ENCODE assay signal across 8 cellular contexts in the genomic region with DNA sequence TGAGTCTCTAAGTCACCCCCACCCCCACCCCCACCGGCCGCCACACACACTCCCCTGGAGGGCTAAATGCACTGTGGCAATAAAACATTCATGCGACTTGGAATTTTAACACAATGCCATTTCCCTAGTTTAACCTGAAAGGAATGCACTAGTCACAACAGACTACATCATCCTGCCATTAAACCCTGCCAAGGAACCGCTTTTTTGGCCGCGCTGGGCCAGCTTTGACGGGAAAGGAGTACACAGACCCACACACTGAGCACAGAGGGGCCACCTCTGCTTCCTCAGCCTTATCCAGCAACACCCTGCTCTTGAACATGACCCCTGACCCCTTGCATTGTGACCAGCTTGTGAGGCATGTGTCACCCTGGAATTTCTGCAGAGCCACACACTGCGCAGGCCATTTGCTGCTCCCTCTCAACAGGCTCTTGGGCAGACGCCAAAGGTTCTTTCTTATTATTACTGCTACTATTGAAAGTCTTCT.
A peak's percentile ranks its signal among the peaks of the same experiment; 100 is the strongest.
DNase-seq lines count a peak whose midpoint lies in the region; ATAC-seq lines count a peak whose summit lies in the region.

No MANE protein-coding gene starts in this region.

- H3K36me3 ChIP-seq in ES-I3 (ENCODE audit: insufficient read depth, low read length) (no peaks in the 10 kb centered on the region), SK-N-MC (ENCODE audit: insufficient read depth, low read length) (no peaks in the 10 kb centered on the region)

- peak overlapping the region; percentile 18; the same call in 1 of the 2 replicates for H3K9ac ChIP-seq in ES-I3 (ENCODE audit: low read depth, low read length)
- H3K9ac ChIP-seq in SK-N-MC (ENCODE audit: insufficient read length): peak overlapping the region; percentile 73

- no peaks in the 10 kb centered on the region for H3K9me3 ChIP-seq in ES-I3 (ENCODE audit: control insufficient read depth, insufficient read depth, low read length)
- no peaks in the 10 kb centered on the region for H3K9me3 ChIP-seq in SK-N-MC (ENCODE audit: low read depth, low read length)

- ATAC-seq in HG02678 (IDR thresholded peaks at IDR 0.05; ENCODE audit: unreplicated experiment): no peak

- DNase-seq in SK-N-MC (ENCODE audit: low read depth, low spot score) (no peak), glomerular endothelial cell (ENCODE audit: extremely low read depth, low read depth, low spot score) (peak; percentile 95), pons (ENCODE audit: low spot score) (peak; percentile 31), NCI-H2081 (lab: John Stamatoyannopoulos, UW) (no peak)
- DNase-seq in stimulated activated CD4-positive, alpha-beta T cell treated with anti-CD3 and anti-CD28 coated beads, Interleukin-15, amount 100 ng/mL, for 24 hours: no peak
- DNase-seq in NK-92 treated with Interleukin-12 subunit alpha and Interleukin-12 subunit beta, amount 100 ng/mL, for 24 hours (lab: John Stamatoyannopoulos, UW): no peak

- H3K4me3 ChIP-seq in SK-N-MC: peak overlapping the region; percentile 79

- peak overlapping the region; percentile 97 for H3K27ac ChIP-seq in SK-N-MC

- H3K4me1 ChIP-seq in ES-I3 (ENCODE audit: insufficient read depth, low read length): peaks cover 25% of the 10 kb centered on the region

Comparison
In these comparisons a context has a peak if more than half of its experiments do, and no peak if none do; other contexts are left out.
1. DNase-seq: peak in glomerular endothelial cell (single experiment) and pons (single experiment); none in SK-N-MC (single experiment), NCI-H2081 (0 of 2), stimulated activated CD4-positive, alpha-beta T cell treated with anti-CD3 and anti-CD28 coated beads, Interleukin-15, amount 100 ng/mL, for 24 hours (single experiment) and NK-92 treated with Interleukin-12 subunit alpha and Interleukin-12 subunit beta, amount 100 ng/mL, for 24 hours (single experiment).